ENCODE assay signal across 10 cellular contexts in genomic region chrX:86104526-86104925, GRCh38. TPM values are rescaled to one million over a fixed set of nuclear protein-coding genes. Genes with fewer than 3 reads are reported as not detected.
"Had no signal": no experiment of that assay in that cellular context is flagged by ENCODE, and none has a peak within 500 bp of the region (broad histone marks: within the 10 kb centered on the region; RNA-seq: fewer than 3 reads in every experiment).

No MANE protein-coding gene starts in this region.

- DNase-seq: GM23248, GOT3, H9, HCEC 1CT, Kasumi-1, KG1 had no signal

- H2AFZ ChIP-seq: GM23248 had no signal

- H3K9ac ChIP-seq: GM23248 had no signal

- FAIRE-seq: H54 had no signal

- H3K27ac ChIP-seq: GM23248, HL-60 had no signal

- H3K4me3 ChIP-seq: GM23248 had no signal

RNA-seq across cellular contexts. Expression of gene DACH2, which starts 43.7 kb away (rescaled TPM):
- total RNA-seq: GM23248, HT1080 had no signal
- polyA plus RNA-seq: GM23248, IgD-negative memory B cell had no signal
